ENCODE assay signal across 10 cellular contexts in genomic region chr15:74994685-74995084, GRCh38. TPM values are rescaled to one million over a fixed set of nuclear protein-coding genes. Genes with fewer than 3 reads are reported as not detected.
DNase-seq lines count a peak whose midpoint lies in the region; ATAC-seq and TF ChIP-seq lines count a peak whose summit lies in the region.
"Had no signal": no experiment of that assay in that cellular context is flagged by ENCODE, and none has a peak within 500 bp of the region (broad histone marks: within the 10 kb centered on the region; RNA-seq: fewer than 3 reads in every experiment).

No MANE protein-coding gene starts in this region.

- no peaks in the 10 kb centered on the region for H3K36me3 Mint-ChIP-seq in activated CD4-positive, alpha-beta T cell treated with anti-CD3 and anti-CD28 coated beads, Interleukin-2, amount 10 ng/mL, durations not matched to agents 24 days and 14 days (ENCODE audit: low read depth)
- peaks cover 7% of the 10 kb centered on the region for H3K36me3 Mint-ChIP-seq in progenitor cell of endocrine pancreas (ENCODE audit: insufficient read depth)

- no peaks in the 10 kb centered on the region for H3K9me3 ChIP-seq in Panc1 (ENCODE audit: control insufficient read depth, insufficient read depth, low read depth, low read length)
- no peaks in the 10 kb centered on the region for H3K9me3 ChIP-seq in endocrine pancreas (ENCODE audit: control insufficient read depth, low read length)
- H3K9me3 ChIP-seq: Peyer's patch had no signal

- TF ChIP-seq CTCF in Panc1 (IDR thresholded peaks at IDR 0.05), result no peak
- TF ChIP-seq CTCF in progenitor cell of endocrine pancreas (IDR thresholded peaks at IDR 0.05; ENCODE audit: unreplicated experiment), result no peak

- intact Hi-C loops in activated CD4-positive, alpha-beta T cell treated with anti-CD3 and anti-CD28 coated beads, Interleukin-2, amount 10 ng/mL, durations not matched to agents 24 days and 14 days (cut with micrococcal nuclease), result loop anchor here (1.0 to 5.0 kb wide), 3 partner anchors 10 to 1362 kb away; partner anchors contain the start of gene NPTN
- intact Hi-C loops in Panc1 (cut with micrococcal nuclease; ENCODE audit: unreplicated experiment), result no loop called here

- no peak for ATAC-seq in Panc1

- H3K4me3 ChIP-seq in Panc1 (ENCODE audit: low read depth in 2 of 2, low read length in 2 of 2) (peak overlapping the region; percentile 54 to 57), endocrine pancreas (ENCODE audit: control insufficient read depth, insufficient read depth, low read length) (peak overlapping the region; percentile 84), H7 (ENCODE audit: insufficient read depth, low read depth, low read length) (no peak overlapping the region)

- H3K27me3 Mint-ChIP-seq in activated CD4-positive, alpha-beta T cell treated with anti-CD3 and anti-CD28 coated beads, Interleukin-2, amount 10 ng/mL, durations not matched to agents 24 days and 14 days, result peaks cover 42% of the 10 kb centered on the region
- peaks cover 17% of the 10 kb centered on the region for H3K27me3 Mint-ChIP-seq in progenitor cell of endocrine pancreas

- POLR2A ChIA-PET in Panc1 (lab: Charles Lee), result no interaction called here

- H3K27me3 ChIP-seq in Panc1 (ENCODE audit: control insufficient read depth, insufficient read depth, low read length) (peaks cover 5% of the 10 kb centered on the region; the same call in 1 of the 2 replicates), endocrine pancreas (ENCODE audit: control insufficient read depth, insufficient read depth, low read length) (no peaks in the 10 kb centered on the region), H7 (ENCODE audit: control insufficient read depth, insufficient read depth, low read length) (peaks cover 15% of the 10 kb centered on the region; the same call in 1 of the 2 replicates)
- H3K27me3 ChIP-seq: Peyer's patch had no signal

- peak overlapping the region; percentile 16 for H3K27ac Mint-ChIP-seq in activated CD4-positive, alpha-beta T cell treated with anti-CD3 and anti-CD28 coated beads, Interleukin-2, amount 10 ng/mL, durations not matched to agents 24 days and 14 days
- peak overlapping the region; percentile 90 for H3K27ac Mint-ChIP-seq in progenitor cell of endocrine pancreas

- H3K9ac ChIP-seq in endocrine pancreas (ENCODE audit: control insufficient read depth, insufficient read depth, low read length), result peak overlapping the region; percentile 95

- DNase-seq in activated CD4-positive, alpha-beta T cell treated with anti-CD3 and anti-CD28 coated beads, Interleukin-2, amount 10 ng/mL, durations not matched to agents 24 days and 14 days, result no peak
- DNase-seq in activated CD4-positive, alpha-beta T cell treated with anti-CD3 and anti-CD28 coated beads for 1 hour, result no peak
- DNase-seq in Panc1 (ENCODE audit: low read depth, low spot score) (no peak), progenitor cell of endocrine pancreas (ENCODE audit: low spot score, unreplicated experiment) (no peak), NCI-H748 (lab: John Stamatoyannopoulos, UW; ENCODE audit: unreplicated experiment) (no peak), H7 (no peak)
- DNase-seq in stimulated activated CD4-positive, alpha-beta T cell treated with anti-CD3 and anti-CD28 coated beads, Interleukin-1b, Interleukin-23, amount 100 ng/mL, for 48 hours, result no peak

- in situ Hi-C loops in Panc1 (cut with HindIII; ENCODE audit: low pct_unique_long_range_greater_than_20kb, low sequenced_read_pairs), result no loop called here

- CTCF ChIA-PET in Panc1 (lab: Charles Lee), result interaction anchor here (0.5 to 0.7 kb wide), 2 partner anchors 162 to 415 kb away, joined by 3 read pairs; no protein-coding TSS in a partner anchor

- no TSS peak for BruUV-seq in Panc1 (replicated peaks; lab: Mats Ljungman, UMichigan)

- H3K9me3 Mint-ChIP-seq in activated CD4-positive, alpha-beta T cell treated with anti-CD3 and anti-CD28 coated beads, Interleukin-2, amount 10 ng/mL, durations not matched to agents 24 days and 14 days, result peaks cover 6% of the 10 kb centered on the region
- no peaks in the 10 kb centered on the region for H3K9me3 Mint-ChIP-seq in progenitor cell of endocrine pancreas (ENCODE audit: low read depth)

- H3K36me3 ChIP-seq in Panc1 (ENCODE audit: control insufficient read depth, insufficient read depth, low read length), result no peaks in the 10 kb centered on the region
- H3K36me3 ChIP-seq in endocrine pancreas (ENCODE audit: control insufficient read depth, insufficient read depth, low read length), result no peaks in the 10 kb centered on the region
- H3K36me3 ChIP-seq in H7 (replicated peaks; ENCODE audit: control insufficient read depth, insufficient read depth, low read length), result no peaks in the 10 kb centered on the region
- H3K36me3 ChIP-seq: cardiac muscle cell, Peyer's patch had no signal

- H3K27ac ChIP-seq in Panc1 (ENCODE audit: low read length), result no peak overlapping the region
- H3K27ac ChIP-seq: cardiac muscle cell, Peyer's patch had no signal

- peaks cover 3% of the 10 kb centered on the region; the same call in 1 of the 2 replicates for H3K4me1 ChIP-seq in Panc1 (ENCODE audit: control insufficient read depth, insufficient read depth, low read length)
- H3K4me1 ChIP-seq in endocrine pancreas (ENCODE audit: control insufficient read depth, insufficient read depth, low read length), result peaks cover under 1% of the 10 kb centered on the region

- peaks cover 14% of the 10 kb centered on the region for H3K4me1 Mint-ChIP-seq in activated CD4-positive, alpha-beta T cell treated with anti-CD3 and anti-CD28 coated beads, Interleukin-2, amount 10 ng/mL, durations not matched to agents 24 days and 14 days
- H3K4me1 Mint-ChIP-seq in progenitor cell of endocrine pancreas (ENCODE audit: low read depth), result peaks cover 8% of the 10 kb centered on the region

- peak overlapping the region; percentile 61 for H3K4me3 Mint-ChIP-seq in activated CD4-positive, alpha-beta T cell treated with anti-CD3 and anti-CD28 coated beads, Interleukin-2, amount 10 ng/mL, durations not matched to agents 24 days and 14 days
- H3K4me3 Mint-ChIP-seq in progenitor cell of endocrine pancreas (ENCODE audit: low read depth), result peak overlapping the region; percentile 64

RNA-seq across cellular contexts. Expression of gene SCAMP5, which starts 0.7 kb away (rescaled TPM):
- total RNA-seq in activated CD4-positive, alpha-beta T cell treated with anti-CD3 and anti-CD28 coated beads, Interleukin-2, amount 10 ng/mL, durations not matched to agents 24 days and 14 days, result 0.92 and 1.3 TPM in 2 replicates
- 11.2 TPM for total RNA-seq in Panc1 (2021; ENCODE audit: unreplicated experiment)
- polyA plus RNA-seq in Panc1 (2012; ENCODE audit: insufficient read length), result 13.5 TPM
- total RNA-seq in progenitor cell of endocrine pancreas, result 55.9 and 58.0 TPM in 2 replicates
- total RNA-seq in H7 (2014; rRNA removed; shearing (Covaris generic)), result 17.7 and 23.0 TPM in 2 replicates

RNA-seq across cellular contexts. Expression of gene PPCDC, which starts 28.7 kb away (rescaled TPM):
- 21.4 and 24.5 TPM in 2 replicates for total RNA-seq in activated CD4-positive, alpha-beta T cell treated with anti-CD3 and anti-CD28 coated beads, Interleukin-2, amount 10 ng/mL, durations not matched to agents 24 days and 14 days
- total RNA-seq in Panc1 (2021; ENCODE audit: unreplicated experiment), result 26.1 TPM
- 21.9 TPM for polyA plus RNA-seq in Panc1 (2012; ENCODE audit: insufficient read length)
- total RNA-seq in progenitor cell of endocrine pancreas, result 16.5 and 18.0 TPM in 2 replicates
- total RNA-seq in H7 (2014; rRNA removed; shearing (Covaris generic)), result 34.4 and 35.2 TPM in 2 replicates

RNA-seq across cellular contexts. Expression of gene RPP25, which starts 38.1 kb away (rescaled TPM):
- 13.1 and 13.9 TPM in 2 replicates for total RNA-seq in activated CD4-positive, alpha-beta T cell treated with anti-CD3 and anti-CD28 coated beads, Interleukin-2, amount 10 ng/mL, durations not matched to agents 24 days and 14 days
- total RNA-seq in Panc1 (2021; ENCODE audit: unreplicated experiment) (40.1 TPM), progenitor cell of endocrine pancreas (0.74 and 1.1 TPM in 2 replicates)
- polyA plus RNA-seq in Panc1 (2012; ENCODE audit: insufficient read length), result 33.3 TPM
- total RNA-seq in H7 (2014; rRNA removed; shearing (Covaris generic)), result 40.0 and 40.3 TPM in 2 replicates

RNA-seq across cellular contexts. Expression of gene COX5A, which starts 56.8 kb away (rescaled TPM):
- 314 and 317 TPM in 2 replicates for total RNA-seq in activated CD4-positive, alpha-beta T cell treated with anti-CD3 and anti-CD28 coated beads, Interleukin-2, amount 10 ng/mL, durations not matched to agents 24 days and 14 days
- total RNA-seq in Panc1 (2021; ENCODE audit: unreplicated experiment) (353 TPM), progenitor cell of endocrine pancreas (189 and 191 TPM in 2 replicates)
- 349 TPM for polyA plus RNA-seq in Panc1 (2012; ENCODE audit: insufficient read length)
- total RNA-seq in H7 (2014; rRNA removed; shearing (Covaris generic)), result 154 and 185 TPM in 2 replicates
